ENCODE assay signal across 8 cellular contexts in genomic region chr19:1860133-1860775, GRCh38. TPM values are rescaled to one million over a fixed set of nuclear protein-coding genes. Genes with fewer than 3 reads are reported as not detected.
DNase-seq lines count a peak whose midpoint lies in the region; ATAC-seq and TF ChIP-seq lines count a peak whose summit lies in the region.

No MANE protein-coding gene starts in this region.

- DNase-seq in Ammon's horn (ENCODE audit: low spot score) (peak; percentile 87), HT-29 (ENCODE audit: low spot score) (peak; percentile 79), UCSD-AML1 (lab: John Stamatoyannopoulos, UW; ENCODE audit: unreplicated experiment) (peak; percentile 30), ecto neural progenitor cell (ENCODE audit: low spot score) (peak; percentile 80), mucosa of descending colon (peak; percentile 80 to 84 (median 82)), foreskin melanocyte (no peak), NCI-H1694 treated with DMSO at 0.1 percent for 48 hours (lab: John Stamatoyannopoulos, UW) (no peak)

- no peaks in the 10 kb centered on the region for H3K9me3 ChIP-seq in mucosa of descending colon

- peaks cover 58% of the 10 kb centered on the region for H3K4me1 ChIP-seq in mucosa of descending colon (ENCODE audit: low read depth)

- no peak for ATAC-seq in mucosa of descending colon
- no peak for ATAC-seq in activated CD4-positive, CD25-positive, alpha-beta regulatory T cell treated with anti-CD3 and anti-CD28 coated beads, Interleukin-2, amount 50 U/mL, for 24 hours

- no peak overlapping the region for H3K4me3 ChIP-seq in mucosa of descending colon

- intact Hi-C loops in mucosa of descending colon (cut with DNase I, micrococcal nuclease), result no loop called here

- TF ChIP-seq CTCF in mucosa of descending colon (IDR thresholded peaks at IDR 0.05), result no peak

- no peaks in the 10 kb centered on the region for H3K36me3 ChIP-seq in mucosa of descending colon (ENCODE audit: low read depth)

RNA-seq across cellular contexts. Expression of gene KLF16, which starts 3.1 kb away (rescaled TPM):
- total RNA-seq in HT-29 (2014; rRNA removed; shearing (Covaris generic)), result 25.2 and 34.5 TPM in 2 replicates
- total RNA-seq in mucosa of descending colon, result 10 to 100 TPM; 22.6 to 26.5 (median 25.6) TPM

RNA-seq across cellular contexts. Expression of gene REXO1, which starts 12.0 kb away (rescaled TPM):
- 19.1 and 26.1 TPM in 2 replicates for total RNA-seq in HT-29 (2014; rRNA removed; shearing (Covaris generic))
- 10 to 100 TPM; 45.4 to 54.3 (median 50.2) TPM for total RNA-seq in mucosa of descending colon

RNA-seq across cellular contexts. Expression of gene ABHD17A, which starts 25.0 kb away (rescaled TPM):
- 136 and 141 TPM in 2 replicates for total RNA-seq in HT-29 (2014; rRNA removed; shearing (Covaris generic))
- 10 to 100 TPM; 60.9 to 65.8 (median 65.8) TPM for total RNA-seq in mucosa of descending colon

RNA-seq across cellular contexts. Expression of gene ADAT3, which starts 44.9 kb away (rescaled TPM):
- total RNA-seq in HT-29 (2014; rRNA removed; shearing (Covaris generic)), result 3.2 and 6.9 TPM in 2 replicates
- 10 to 100 TPM; 12.5 to 21.9 (median 19.6) TPM for total RNA-seq in mucosa of descending colon

RNA-seq across cellular contexts. Expression of gene SCAMP4, which starts 44.9 kb away (rescaled TPM):
- 67.6 and 73.3 TPM in 2 replicates for total RNA-seq in HT-29 (2014; rRNA removed; shearing (Covaris generic))
- total RNA-seq in mucosa of descending colon, result 10 to 100 TPM; 57.2 to 61.3 (median 59.8) TPM

Comparison
In these comparisons a context has a peak if more than half of its experiments do, and no peak if none do; other contexts are left out.
1. DNase-seq: peak in Ammon's horn (single experiment), HT-29 (single experiment), UCSD-AML1 (single experiment), ecto neural progenitor cell (single experiment) and mucosa of descending colon (3 of 3); none in foreskin melanocyte (single experiment) and NCI-H1694 treated with DMSO at 0.1 percent for 48 hours (single experiment).